20 cellular contexts compared by ENCODE assay signal in the genomic region with DNA sequence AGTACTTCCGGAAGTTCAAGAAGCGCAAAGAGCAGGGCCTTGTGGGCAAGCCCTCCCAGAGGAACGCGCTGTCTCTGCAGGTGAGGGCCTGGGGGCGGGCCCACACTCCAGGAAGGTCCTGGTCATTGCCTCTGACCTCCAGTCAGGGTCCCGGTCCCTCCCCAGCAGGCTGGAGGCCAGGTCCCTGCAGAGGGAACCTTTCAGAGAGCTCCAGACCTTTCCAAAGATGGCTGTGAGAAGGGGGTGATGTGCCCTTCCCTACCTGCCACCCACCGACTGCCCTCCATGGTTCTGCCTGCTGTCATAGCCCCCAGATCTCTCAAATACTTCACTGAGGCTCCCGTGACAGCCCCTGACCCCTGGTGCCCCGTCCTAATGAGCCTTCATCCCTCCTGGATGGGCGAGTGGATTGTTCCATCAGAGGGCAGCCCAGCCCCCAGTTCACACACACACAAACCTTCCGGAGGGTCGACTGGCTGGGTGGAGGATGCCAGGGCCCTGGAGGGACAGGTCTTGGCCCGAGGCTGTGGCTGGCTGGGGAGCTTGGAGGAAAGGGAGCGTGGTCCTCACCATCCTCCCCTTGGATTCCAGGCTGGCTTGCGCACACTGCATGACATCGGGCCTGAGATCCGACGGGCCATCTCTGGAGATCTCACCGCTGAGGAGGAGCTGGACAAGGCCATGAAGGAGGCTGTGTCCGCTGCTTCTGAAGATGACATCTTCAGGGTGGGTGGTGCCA.
"Had no signal": no experiment of that assay in that cellular context is flagged by ENCODE, and none has a peak within 500 bp of the region (broad histone marks: within the 10 kb centered on the region; RNA-seq: fewer than 3 reads in every experiment).

No MANE protein-coding gene starts in this region.

- H3K27ac Mint-ChIP-seq: naive B cell; nephron; stimulated activated naive B cell treated with anti-CD40 and anti-IgM and Interleukin-4, amounts not matched to agents 10 μg/mL and 1 μg/mL and 100 μg/mL, for 72 hours had no signal

- H3K4me1 ChIP-seq: heart left ventricle, psoas muscle, right lobe of liver, stomach, transverse colon had no signal

- H3K4me3 Mint-ChIP-seq: naive B cell; nephron; stimulated activated naive B cell treated with anti-CD40 and anti-IgM and Interleukin-4, amounts not matched to agents 10 μg/mL and 1 μg/mL and 100 μg/mL, for 72 hours had no signal

- H3K27me3 ChIP-seq: heart left ventricle, right lobe of liver, stomach, transverse colon had no signal

- DNase-seq: cerebellar nuclear complex; effector CD8-positive, alpha-beta T cell; heart left ventricle; hippocampal formation; left ventricle myocardium superior; mesendoderm; naive B cell; psoas muscle; retina; right lobe of liver; stimulated activated CD4-positive, alpha-beta T cell treated with anti-CD3 and anti-CD28 coated beads, Interleukin-15, amount 100 ng/mL, for 24 hours; stimulated activated CD4-positive, alpha-beta T cell treated with anti-CD3 and anti-CD28 coated beads, Interleukin-1b, Interleukin-23, amount 100 ng/mL, for 48 hours; stimulated activated CD4-positive, alpha-beta T cell treated with anti-CD3 and anti-CD28 coated beads, Interleukin-4, amount 100 ng/mL, for 24 hours; stimulated activated naive B cell treated with anti-CD40 and anti-IgM and Interleukin-4, amounts not matched to agents 10 μg/mL and 1 μg/mL and 100 μg/mL, for 72 hours; stomach; substantia nigra; transverse colon had no signal

- H3K9me3 Mint-ChIP-seq: naive B cell; nephron; stimulated activated naive B cell treated with anti-CD40 and anti-IgM and Interleukin-4, amounts not matched to agents 10 μg/mL and 1 μg/mL and 100 μg/mL, for 72 hours had no signal

- H3K27me3 Mint-ChIP-seq: naive B cell; stimulated activated naive B cell treated with anti-CD40 and anti-IgM and Interleukin-4, amounts not matched to agents 10 μg/mL and 1 μg/mL and 100 μg/mL, for 72 hours had no signal

- H3K36me3 ChIP-seq: right lobe of liver, transverse colon had no signal

- ATAC-seq: esophagus mucosa; heart left ventricle; left ventricle myocardium superior; psoas muscle; right lobe of liver; stimulated activated naive B cell treated with anti-CD40 and anti-IgM and Interleukin-4, amounts not matched to agents 10 μg/mL and 1 μg/mL and 100 μg/mL, for 72 hours had no signal

- H3K4me3 ChIP-seq: heart left ventricle, psoas muscle, right lobe of liver, stomach, thoracic aorta, transverse colon had no signal

- H3K9me3 ChIP-seq: heart left ventricle, psoas muscle, right lobe of liver, stomach, thoracic aorta, transverse colon had no signal

- H3K27ac ChIP-seq: heart left ventricle, psoas muscle, right lobe of liver, stomach, thoracic aorta, transverse colon had no signal

- H3K4me1 Mint-ChIP-seq: nephron had no signal

- H3K36me3 Mint-ChIP-seq: naive B cell had no signal
